Comparison of ENCODE assay signal across 8 cellular contexts in genomic region chr9:66900490-66901131, GRCh38. TPM values are rescaled to one million over a fixed set of nuclear protein-coding genes. Genes with fewer than 3 reads are reported as not detected.
DNase-seq lines count a peak whose midpoint lies in the region; ATAC-seq and TF ChIP-seq lines count a peak whose summit lies in the region.
"Not testable (repeated sequence)": the region's sequence is repeated elsewhere in the genome, so short reads cannot be mapped to it uniquely, and the experiment has no call there.

Gene ZNF658 (plus strand): TSS chr9:66900725. CDS start chr9:66903562, 2,837 bp downstream.

- H3K27ac ChIP-seq in DOHH2 (ENCODE audit: low read depth, low read length); osteoblast (ENCODE audit: low read depth, low read length): not testable (repeated sequence)
- peak within 1 kb of the TSS; percentile 55 for H3K27ac ChIP-seq in HL-60 (replicated peaks)

- H3F3A ChIP-seq in DOHH2 (ENCODE audit: control insufficient read depth, insufficient read depth) = not testable (repeated sequence)

- not testable (repeated sequence) for H3K4me1 ChIP-seq in DOHH2 (ENCODE audit: control insufficient read depth, low read length); osteoblast (ENCODE audit: insufficient read depth, low read length)

- peak within 1 kb of the TSS; percentile 95 to 99 (median 99) for H3K27ac Mint-ChIP-seq in brain

- H3K4me3 Mint-ChIP-seq in brain = peak within 1 kb of the TSS; percentile 94 to 98 (median 97)

- H3K4me2 ChIP-seq in DOHH2 (ENCODE audit: low read length) (peak within 1 kb of the TSS; percentile 51), osteoblast (ENCODE audit: insufficient read depth, low read length) (peak within 1 kb of the TSS; percentile 70)

- ATAC-seq in GM21786 (IDR thresholded peaks at IDR 0.05; ENCODE audit: unreplicated experiment) = peak; percentile 98
- peak; percentile 100 for ATAC-seq in left ventricle myocardium superior

- H3K27me3 ChIP-seq in DOHH2 (ENCODE audit: control insufficient read depth, low read length); HL-60 (ENCODE audit: insufficient read depth, poor library complexity, severe bottlenecking); osteoblast (ENCODE audit: insufficient read depth, low read length): not testable (repeated sequence)

- peak within 1 kb of the TSS; percentile 51 for H2AFZ ChIP-seq in osteoblast (ENCODE audit: low read length)

- H3K36me3 ChIP-seq in DOHH2 (ENCODE audit: control insufficient read depth, low read length); osteoblast (ENCODE audit: insufficient read depth, low read length): not testable (repeated sequence)

- H3K36me3 Mint-ChIP-seq in brain = not testable (repeated sequence)

- intact Hi-C loops in left ventricle myocardium superior (cut with micrococcal nuclease) = not testable (repeated sequence)

- H4K20me1 ChIP-seq in DOHH2 (ENCODE audit: control insufficient read depth, insufficient read depth, low read depth, low read length); osteoblast (ENCODE audit: insufficient read depth, low read length): not testable (repeated sequence)

- not testable (repeated sequence) for H3K27me3 Mint-ChIP-seq in brain

- DNase-seq in HL-60 (ENCODE audit: low read depth in 1 of 2, low spot score in 1 of 2) (peak; percentile 66 to 88), left ventricle myocardium superior (peak; percentile 89)
- DNase-seq in activated CD4-positive, CD25-positive, alpha-beta regulatory T cell treated with anti-CD3 and anti-CD28 coated beads, Interleukin-2, amount 50 U/mL, for 72 hours = peak; percentile 67
- DNase-seq in osteoblast (ENCODE audit: insufficient read length, low spot score, missing footprints) = not testable (repeated sequence)
- peak; percentile 43 for DNase-seq in stimulated activated CD8-positive, alpha-beta memory T cell treated with anti-CD3 and anti-CD28 coated beads, Interleukin-7, amount 100 ng/mL, for 24 hours (ENCODE audit: low read depth)

- H3K79me2 ChIP-seq in DOHH2 (ENCODE audit: control insufficient read depth, low read length); osteoblast (ENCODE audit: insufficient read depth, low read length): not testable (repeated sequence)

- not testable (repeated sequence) for H3K9me3 Mint-ChIP-seq in brain

- not testable (repeated sequence) for H3K9me2 ChIP-seq in DOHH2 (replicated peaks; ENCODE audit: control insufficient read depth, low read length)

- H3K4me1 Mint-ChIP-seq in brain = peaks cover 12% of the 10 kb centered on the region

- not testable (repeated sequence) for H3K9me3 ChIP-seq in DOHH2 (ENCODE audit: control insufficient read depth, insufficient read depth, low read length); osteoblast (ENCODE audit: low read depth, low read length)

- TF ChIP-seq CTCF in DOHH2 (IDR thresholded peaks at IDR 0.05; ENCODE audit: low read depth, low read length, poor library complexity, severe bottlenecking); HL-60 (IDR thresholded peaks at IDR 0.05; ENCODE audit: insufficient read depth, low read length); brain (conservative IDR thresholded peaks at IDR 0.05); osteoblast (IDR thresholded peaks at IDR 0.05; ENCODE audit: extremely low read depth, low read depth, low read length): not testable (repeated sequence)

- H3K4me3 ChIP-seq in DOHH2 (ENCODE audit: low read length) = peak within 1 kb of the TSS; percentile 62
- H3K4me3 ChIP-seq in HL-60 (replicated peaks; ENCODE audit: insufficient read depth, low read length) = peak within 1 kb of the TSS; percentile 52
- peak within 1 kb of the TSS; percentile 68 for H3K4me3 ChIP-seq in osteoblast (ENCODE audit: insufficient read depth, low read length)

RNA-seq across cellular contexts. Expression of gene ZNF658, which starts in this region (rescaled TPM):
- 0.59 TPM for polyA plus RNA-seq in brain (ENCODE audit: insufficient read depth, low read depth, low replicate concordance)
- 8.9 TPM for total RNA-seq in left ventricle myocardium superior
- 5.8 and 7.4 TPM in 2 replicates for total RNA-seq in osteoblast
